In genomic region chr16:30896890-30897730, GRCh38 we compare ENCODE assay signal across 8 cellular contexts. TPM values are rescaled to one million over a fixed set of nuclear protein-coding genes. Genes with fewer than 3 reads are reported as not detected.
A peak's percentile ranks its signal among the peaks of the same experiment; 100 is the strongest.
DNase-seq lines count a peak whose midpoint lies in the region; ATAC-seq lines count a peak whose summit lies in the region.

No MANE protein-coding gene starts in this region.

- no peaks in the 10 kb centered on the region for H3K9me3 Mint-ChIP-seq in naive thymus-derived CD4-positive, alpha-beta T cell
- H3K9me3 Mint-ChIP-seq in stimulated activated effector memory CD8-positive, alpha-beta T cell treated with anti-CD3 and anti-CD28 coated beads, Interleukin-12 subunit alpha, Interleukin-12 subunit beta, amount 100 ng/mL, for 72 hours: no peaks in the 10 kb centered on the region

- H3K36me3 ChIP-seq in naive thymus-derived CD4-positive, alpha-beta T cell (ENCODE audit: control insufficient read depth in 2 of 3, insufficient read depth in 3 of 3, low read length in 3 of 3): no peaks in the 10 kb centered on the region

- peak overlapping the region; percentile 49 to 86 (median 74) for H3K4me3 Mint-ChIP-seq in naive thymus-derived CD4-positive, alpha-beta T cell
- H3K4me3 Mint-ChIP-seq in stimulated activated effector memory CD8-positive, alpha-beta T cell treated with anti-CD3 and anti-CD28 coated beads, Interleukin-12 subunit alpha, Interleukin-12 subunit beta, amount 100 ng/mL, for 72 hours: peak overlapping the region; percentile 48

- CTCF ChIA-PET in naive thymus-derived CD4-positive, alpha-beta T cell (lab: Charles Lee): interaction anchor here (1.5 kb wide), 1 partner anchor 24 kb away, joined by 4 read pairs; no protein-coding TSS in a partner anchor

- intact Hi-C loops in naive thymus-derived CD4-positive, alpha-beta T cell (cut with micrococcal nuclease): loop anchor here (1.0 to 5.0 kb wide), 7 partner anchors 22 to 136 kb away; partner anchors contain the start of genes CFAP119 (in 1 of the 2), FBXL19 (in 1 of the 2), RNF40 (in 1 of the 2) and SETD1A (in 1 of the 2)

- ATAC-seq in HG03442 (IDR thresholded peaks at IDR 0.05; ENCODE audit: unreplicated experiment): peak; percentile 36
- ATAC-seq in naive thymus-derived CD4-positive, alpha-beta T cell: peak; percentile 74
- ATAC-seq in stimulated activated effector memory CD8-positive, alpha-beta T cell treated with anti-CD3 and anti-CD28 coated beads, Interleukin-12 subunit alpha, Interleukin-12 subunit beta, amount 100 ng/mL, for 72 hours: peak; percentile 64

- peaks cover 31 to 44% of the 10 kb centered on the region in 2 donors for H3K4me1 ChIP-seq in naive thymus-derived CD4-positive, alpha-beta T cell (ENCODE audit: control insufficient read depth in 2 of 2, insufficient read depth in 2 of 2, low read length in 2 of 2)

- peaks cover 32 to 59% (median 51%) of the 10 kb centered on the region in 7 donors for H3K4me1 Mint-ChIP-seq in naive thymus-derived CD4-positive, alpha-beta T cell
- peaks cover 54% of the 10 kb centered on the region for H3K4me1 Mint-ChIP-seq in stimulated activated effector memory CD8-positive, alpha-beta T cell treated with anti-CD3 and anti-CD28 coated beads, Interleukin-12 subunit alpha, Interleukin-12 subunit beta, amount 100 ng/mL, for 72 hours

- H3K27ac ChIP-seq in naive thymus-derived CD4-positive, alpha-beta T cell (ENCODE audit: low read depth, low read length): peak overlapping the region; percentile 60

- no peaks in the 10 kb centered on the region for H3K27me3 Mint-ChIP-seq in naive thymus-derived CD4-positive, alpha-beta T cell

- no peaks in the 10 kb centered on the region for H3K9me3 ChIP-seq in naive thymus-derived CD4-positive, alpha-beta T cell (ENCODE audit: control insufficient read depth in 2 of 3, low read length in 3 of 3)

- POLR2A ChIA-PET in naive thymus-derived CD4-positive, alpha-beta T cell (lab: Charles Lee): interaction anchor here (0.6 to 4.6 kb wide), 6 partner anchors 22 to 607 kb away, joined by 3 to 33 read pairs (median 4); partner anchors contain the start of genes ARMC5 and STX4

- H3K4me3 ChIP-seq in naive thymus-derived CD4-positive, alpha-beta T cell (ENCODE audit: low read length): no peak overlapping the region

- peak overlapping the region; percentile 68 to 92 (median 84) for H3K27ac Mint-ChIP-seq in naive thymus-derived CD4-positive, alpha-beta T cell
- peak overlapping the region; percentile 68 for H3K27ac Mint-ChIP-seq in stimulated activated effector memory CD8-positive, alpha-beta T cell treated with anti-CD3 and anti-CD28 coated beads, Interleukin-12 subunit alpha, Interleukin-12 subunit beta, amount 100 ng/mL, for 72 hours

- DNase-seq in GM03348 (ENCODE audit: low spot score) (peak; percentile 95), RKO (ENCODE audit: low spot score) (peak; percentile 18), fibroblast of peridontal ligament (ENCODE audit: extremely low read depth) (peak; percentile 79), DMS79 (lab: John Stamatoyannopoulos, UW) (no peak)
- peak; percentile 71 for DNase-seq in activated effector memory CD4-positive, alpha-beta T cell treated with Interleukin-2 at 50 U/mL for 16 hours
- DNase-seq in naive thymus-derived CD4-positive, alpha-beta T cell: peak in 8 of 9 donors; percentile 59 to 77 (median 68)
- DNase-seq in stimulated activated effector memory CD8-positive, alpha-beta T cell treated with anti-CD3 and anti-CD28 coated beads, Interleukin-12 subunit alpha, Interleukin-12 subunit beta, amount 100 ng/mL, for 72 hours (ENCODE audit: low spot score in 2 of 2): peak; percentile 62 to 86

- H3K36me3 Mint-ChIP-seq in naive thymus-derived CD4-positive, alpha-beta T cell: peaks cover 0 to 3% (median 0%) of the 10 kb centered on the region in 5 donors
- peaks cover 3% of the 10 kb centered on the region for H3K36me3 Mint-ChIP-seq in stimulated activated effector memory CD8-positive, alpha-beta T cell treated with anti-CD3 and anti-CD28 coated beads, Interleukin-12 subunit alpha, Interleukin-12 subunit beta, amount 100 ng/mL, for 72 hours

- no peaks in the 10 kb centered on the region for H3K27me3 ChIP-seq in naive thymus-derived CD4-positive, alpha-beta T cell (ENCODE audit: control insufficient read depth in 2 of 2, insufficient read depth in 2 of 2, low read length in 2 of 2)

RNA-seq across cellular contexts. Expression of gene CTF1, which starts 0.7 kb away (rescaled TPM):
- under 1 TPM in 4 of 5 experiments, not detected in 1; 0.17 to 0.54 (median 0.40) TPM for total RNA-seq in naive thymus-derived CD4-positive, alpha-beta T cell
- not detected for polyA plus RNA-seq in naive thymus-derived CD4-positive, alpha-beta T cell

RNA-seq across cellular contexts. Expression of gene BCL7C, which starts 3.2 kb away (rescaled TPM):
- total RNA-seq in naive thymus-derived CD4-positive, alpha-beta T cell: 10 to 100 TPM; 17.2 to 23.7 (median 22.7) TPM
- polyA plus RNA-seq in naive thymus-derived CD4-positive, alpha-beta T cell: 10 to 100 TPM; 28.4 to 31.4 TPM

RNA-seq across cellular contexts. Expression of gene FBXL19, which starts 26.3 kb away (rescaled TPM):
- 10 to 100 TPM; 11.1 to 26.8 (median 17.0) TPM for total RNA-seq in naive thymus-derived CD4-positive, alpha-beta T cell
- polyA plus RNA-seq in naive thymus-derived CD4-positive, alpha-beta T cell: under 1 TPM; 0.08 to 0.16 TPM

RNA-seq across cellular contexts. Expression of gene ORAI3, which starts 51.8 kb away (rescaled TPM):
- total RNA-seq in naive thymus-derived CD4-positive, alpha-beta T cell: 10 to 100 TPM in 4 of 5 experiments, 1 to 10 TPM in 1; 6.0 to 29.8 (median 18.4) TPM
- polyA plus RNA-seq in naive thymus-derived CD4-positive, alpha-beta T cell: 10 to 100 TPM; 10.3 to 17.8 TPM
